10 cellular contexts compared by ENCODE assay signal in genomic region chr2:97660775-97661417, GRCh38. TPM values are rescaled to one million over a fixed set of nuclear protein-coding genes. Genes with fewer than 3 reads are reported as not detected.
DNase-seq lines count a peak whose midpoint lies in the region; ATAC-seq and TF ChIP-seq lines count a peak whose summit lies in the region.
"Had no signal": no experiment of that assay in that cellular context is flagged by ENCODE, and none has a peak within 500 bp of the region (broad histone marks: within the 10 kb centered on the region; RNA-seq: fewer than 3 reads in every experiment).

No MANE protein-coding gene starts in this region.

- H3K4me2 ChIP-seq in smooth muscle cell = peak overlapping the region; percentile 82

- H3K79me2 ChIP-seq in smooth muscle cell (ENCODE audit: low read depth) = peaks cover 20% of the 10 kb centered on the region

- H3K9me3 Mint-ChIP-seq in activated naive CD4-positive, alpha-beta T cell treated with anti-CD3 and anti-CD28 coated beads, Interleukin-2, amount 50 U/mL, for 72 hours = no peaks in the 10 kb centered on the region
- no peaks in the 10 kb centered on the region for H3K9me3 Mint-ChIP-seq in activated T-helper 2 cell treated with anti-CD3 and anti-CD28 coated beads, Interferon-gamma antibody, Interleukin-2, Interleukin-4, amounts not matched to agents 10 μg/mL and 5 μg/mL and 100 μg/mL, durations not matched to agents 14 hours and 24 hours and 36 hours
- H3K9me3 Mint-ChIP-seq: naive thymus-derived CD8-positive, alpha-beta T cell had no signal

- no peak overlapping the region for H3K4me3 ChIP-seq in smooth muscle cell
- H3K4me3 ChIP-seq in transverse colon = no peak overlapping the region
- H3K4me3 ChIP-seq: cardiac muscle cell had no signal

- TF ChIP-seq CTCF in smooth muscle cell (IDR thresholded peaks at IDR 0.05; ENCODE audit: borderline replicate concordance, insufficient read depth, poor library complexity, severe bottlenecking) (no peak), transverse colon (IDR thresholded peaks at IDR 0.05) (no peak)

- H3K27me3 ChIP-seq in smooth muscle cell (ENCODE audit: low read depth) (no peaks in the 10 kb centered on the region), transverse colon (no peaks in the 10 kb centered on the region)
- H3K27me3 ChIP-seq: cardiac muscle cell had no signal

- no peaks in the 10 kb centered on the region for H3K27me3 Mint-ChIP-seq in activated T-helper 2 cell treated with anti-CD3 and anti-CD28 coated beads, Interferon-gamma antibody, Interleukin-2, Interleukin-4, amounts not matched to agents 10 μg/mL and 5 μg/mL and 100 μg/mL, durations not matched to agents 14 hours and 24 hours and 36 hours (ENCODE audit: low read depth)
- H3K27me3 Mint-ChIP-seq: naive thymus-derived CD8-positive, alpha-beta T cell had no signal

- H4K20me1 ChIP-seq in smooth muscle cell (ENCODE audit: low read depth) = peaks cover 21% of the 10 kb centered on the region

- ATAC-seq in activated naive CD4-positive, alpha-beta T cell treated with anti-CD3 and anti-CD28 coated beads, Interleukin-2, amount 50 U/mL, for 72 hours = no peak
- no peak for ATAC-seq in GM18520 (IDR thresholded peaks at IDR 0.05; ENCODE audit: unreplicated experiment)
- ATAC-seq in HG02798 (IDR thresholded peaks at IDR 0.05; ENCODE audit: poor library complexity, unreplicated experiment) = no peak
- ATAC-seq: naive thymus-derived CD8-positive, alpha-beta T cell had no signal

- WGBS in smooth muscle cell (ENCODE audit: low lambda C conversion rate) = 67% methylated on average over 17 of the region's 18 CpGs
- 91% methylated on average over 18 of the region's 18 CpGs; no CpG with 5 or more reads in 1 of the 2 donors for WGBS in transverse colon (ENCODE audit: low coverage in 1 of 2), 2 donors

- TF ChIP-seq EP300 in transverse colon (IDR thresholded peaks at IDR 0.05; ENCODE audit: low read depth) = no peak

- H3K27ac Mint-ChIP-seq in activated naive CD4-positive, alpha-beta T cell treated with anti-CD3 and anti-CD28 coated beads, Interleukin-2, amount 50 U/mL, for 72 hours = peak overlapping the region; percentile 44 to 98
- peak overlapping the region; percentile 98 for H3K27ac Mint-ChIP-seq in activated T-helper 2 cell treated with anti-CD3 and anti-CD28 coated beads, Interferon-gamma antibody, Interleukin-2, Interleukin-4, amounts not matched to agents 10 μg/mL and 5 μg/mL and 100 μg/mL, durations not matched to agents 14 hours and 24 hours and 36 hours

- in situ Hi-C loops in transverse colon (cut with MboI; ENCODE audit: low pct_ligation_motif_present in 1 of 4, low pct_unique_long_range_greater_than_20kb in 1 of 4, low sequenced_read_pairs in 3 of 4) = loop anchor here in 1 of 4 donors (25.0 kb wide), 1 partner anchor 1599 kb away; no protein-coding TSS in a partner anchor

- no peaks in the 10 kb centered on the region for H3K9me3 ChIP-seq in smooth muscle cell (replicated peaks; ENCODE audit: low read depth)
- no peaks in the 10 kb centered on the region for H3K9me3 ChIP-seq in transverse colon

- intact Hi-C loops in activated T-helper 2 cell treated with anti-CD3 and anti-CD28 coated beads, Interferon-gamma antibody, Interleukin-2, Interleukin-4, amounts not matched to agents 10 μg/mL and 5 μg/mL and 100 μg/mL, durations not matched to agents 14 hours and 24 hours and 36 hours (cut with micrococcal nuclease) = loop anchor here (5.0 kb wide), 2 partner anchors 351 to 1514 kb away; partner anchors contain the start of gene DUSP2
- intact Hi-C loops in transverse colon (cut with DNase I; ENCODE audit: low total_unique reads) = no loop called here

- H3K4me1 ChIP-seq in smooth muscle cell (ENCODE audit: low read depth) (peaks cover 7% of the 10 kb centered on the region), transverse colon (peaks cover 11 to 33% (median 22%) of the 10 kb centered on the region in 4 donors)

- H3K4me1 Mint-ChIP-seq in activated T-helper 2 cell treated with anti-CD3 and anti-CD28 coated beads, Interferon-gamma antibody, Interleukin-2, Interleukin-4, amounts not matched to agents 10 μg/mL and 5 μg/mL and 100 μg/mL, durations not matched to agents 14 hours and 24 hours and 36 hours (ENCODE audit: low read depth) = peaks cover 28% of the 10 kb centered on the region

- H3K27ac ChIP-seq in smooth muscle cell (ENCODE audit: low read depth) = peak overlapping the region; percentile 94
- H3K27ac ChIP-seq in transverse colon = no peak overlapping the region
- H3K27ac ChIP-seq: cardiac muscle cell had no signal

- H3F3A ChIP-seq in smooth muscle cell (ENCODE audit: low read depth) = peaks cover 12% of the 10 kb centered on the region

- peak overlapping the region; percentile 92 for H3K4me3 Mint-ChIP-seq in activated T-helper 2 cell treated with anti-CD3 and anti-CD28 coated beads, Interferon-gamma antibody, Interleukin-2, Interleukin-4, amounts not matched to agents 10 μg/mL and 5 μg/mL and 100 μg/mL, durations not matched to agents 14 hours and 24 hours and 36 hours (ENCODE audit: low read depth)

- DNase-seq in activated naive CD4-positive, alpha-beta T cell treated with anti-CD3 and anti-CD28 coated beads, Interleukin-2, amount 50 U/mL, for 72 hours (ENCODE audit: low spot score in 2 of 2) = no peak
- no peak for DNase-seq in activated naive CD4-positive, alpha-beta T cell treated with Interleukin-2 at 50 U/mL for 16 hours
- no peak for DNase-seq in activated T-helper 2 cell treated with anti-CD3 and anti-CD28 coated beads, Interferon-gamma antibody, Interleukin-2, Interleukin-4, amounts not matched to agents 10 μg/mL and 5 μg/mL and 100 μg/mL, durations not matched to agents 14 hours and 24 hours and 36 hours (ENCODE audit: low spot score)
- peak; percentile 10 for DNase-seq in epidermal melanocyte (ENCODE audit: insufficient read length, low spot score)
- no peak for DNase-seq in smooth muscle cell (lab: John Stamatoyannopoulos, UW; ENCODE audit: unreplicated experiment)
- DNase-seq in transverse colon = no peak
- DNase-seq: naive thymus-derived CD8-positive, alpha-beta T cell had no signal

- H3K36me3 ChIP-seq in smooth muscle cell (ENCODE audit: low read depth) = no peaks in the 10 kb centered on the region
- peaks cover 0 to 17% (median 3%) of the 10 kb centered on the region in 4 donors for H3K36me3 ChIP-seq in transverse colon

- peaks cover 5 to 29% of the 10 kb centered on the region in 2 donors for H3K36me3 Mint-ChIP-seq in activated naive CD4-positive, alpha-beta T cell treated with anti-CD3 and anti-CD28 coated beads, Interleukin-2, amount 50 U/mL, for 72 hours
- peaks cover 53% of the 10 kb centered on the region for H3K36me3 Mint-ChIP-seq in activated T-helper 2 cell treated with anti-CD3 and anti-CD28 coated beads, Interferon-gamma antibody, Interleukin-2, Interleukin-4, amounts not matched to agents 10 μg/mL and 5 μg/mL and 100 μg/mL, durations not matched to agents 14 hours and 24 hours and 36 hours (ENCODE audit: low read depth)

- no peak for TF ChIP-seq POLR2A in transverse colon (IDR thresholded peaks at IDR 0.05)

- H3K9ac ChIP-seq in smooth muscle cell (ENCODE audit: low read depth) = no peak overlapping the region

- no peak overlapping the region for H2AFZ ChIP-seq in smooth muscle cell (ENCODE audit: low read depth)

RNA-seq across cellular contexts. Expression of gene ACTR1B, which starts 2.9 kb away (rescaled TPM):
- total RNA-seq in activated naive CD4-positive, alpha-beta T cell treated with anti-CD3 and anti-CD28 coated beads, Interleukin-2, amount 50 U/mL, for 72 hours = 100 to 1,000 TPM in 1 of 2 donors, 10 to 100 TPM in 1; 77.0 to 124 TPM
- total RNA-seq in activated T-helper 2 cell treated with anti-CD3 and anti-CD28 coated beads, Interferon-gamma antibody, Interleukin-2, Interleukin-4, amounts not matched to agents 10 μg/mL and 5 μg/mL and 100 μg/mL, durations not matched to agents 14 hours and 24 hours and 36 hours = 142 and 147 TPM in 2 replicates
- total RNA-seq in smooth muscle cell = 43.7 and 47.2 TPM in 2 replicates
- polyA plus RNA-seq in smooth muscle cell = 20.8 and 21.7 TPM in 2 replicates
- 100 to 1,000 TPM in 2 of 4 donors, 10 to 100 TPM in 2; 66.8 to 157 (median 119) TPM for total RNA-seq in transverse colon

RNA-seq across cellular contexts. Expression of gene C2orf92, which starts 8.6 kb away (rescaled TPM):
- total RNA-seq in activated naive CD4-positive, alpha-beta T cell treated with anti-CD3 and anti-CD28 coated beads, Interleukin-2, amount 50 U/mL, for 72 hours = 10 to 100 TPM in 1 of 2 donors, 1 to 10 TPM in 1; 6.5 to 17.5 TPM
- total RNA-seq in activated T-helper 2 cell treated with anti-CD3 and anti-CD28 coated beads, Interferon-gamma antibody, Interleukin-2, Interleukin-4, amounts not matched to agents 10 μg/mL and 5 μg/mL and 100 μg/mL, durations not matched to agents 14 hours and 24 hours and 36 hours = 17.2 and 21.8 TPM in 2 replicates
- 7.2 and 7.5 TPM in 2 replicates for total RNA-seq in smooth muscle cell
- polyA plus RNA-seq in smooth muscle cell = 1.0 and 3.3 TPM in 2 replicates
- 10 to 100 TPM; 13.8 to 27.3 (median 17.9) TPM for total RNA-seq in transverse colon

RNA-seq across cellular contexts. Expression of gene COX5B, which starts 15.0 kb away (rescaled TPM):
- 100 to 1,000 TPM; 269 to 288 TPM for total RNA-seq in activated naive CD4-positive, alpha-beta T cell treated with anti-CD3 and anti-CD28 coated beads, Interleukin-2, amount 50 U/mL, for 72 hours
- total RNA-seq in activated T-helper 2 cell treated with anti-CD3 and anti-CD28 coated beads, Interferon-gamma antibody, Interleukin-2, Interleukin-4, amounts not matched to agents 10 μg/mL and 5 μg/mL and 100 μg/mL, durations not matched to agents 14 hours and 24 hours and 36 hours = 217 and 237 TPM in 2 replicates
- 332 and 402 TPM in 2 replicates for total RNA-seq in smooth muscle cell
- polyA plus RNA-seq in smooth muscle cell = 404 and 454 TPM in 2 replicates
- total RNA-seq in transverse colon = 100 to 1,000 TPM; 464 to 811 (median 612) TPM

RNA-seq across cellular contexts. Expression of gene ZAP70, which starts 52.5 kb away (rescaled TPM):
- total RNA-seq in activated naive CD4-positive, alpha-beta T cell treated with anti-CD3 and anti-CD28 coated beads, Interleukin-2, amount 50 U/mL, for 72 hours = 100 to 1,000 TPM; 164 to 235 TPM
- total RNA-seq in activated T-helper 2 cell treated with anti-CD3 and anti-CD28 coated beads, Interferon-gamma antibody, Interleukin-2, Interleukin-4, amounts not matched to agents 10 μg/mL and 5 μg/mL and 100 μg/mL, durations not matched to agents 14 hours and 24 hours and 36 hours = 231 and 234 TPM in 2 replicates
- total RNA-seq in smooth muscle cell = 0.40 TPM in 1 of 2 replicates, not detected in the other
- 0.24 and 0.31 TPM in 2 replicates for polyA plus RNA-seq in smooth muscle cell
- total RNA-seq in transverse colon = 10 to 100 TPM in 2 of 4 donors, 1 to 10 TPM in 2; 2.6 to 16.1 (median 12.0) TPM
